In the genomic region with DNA sequence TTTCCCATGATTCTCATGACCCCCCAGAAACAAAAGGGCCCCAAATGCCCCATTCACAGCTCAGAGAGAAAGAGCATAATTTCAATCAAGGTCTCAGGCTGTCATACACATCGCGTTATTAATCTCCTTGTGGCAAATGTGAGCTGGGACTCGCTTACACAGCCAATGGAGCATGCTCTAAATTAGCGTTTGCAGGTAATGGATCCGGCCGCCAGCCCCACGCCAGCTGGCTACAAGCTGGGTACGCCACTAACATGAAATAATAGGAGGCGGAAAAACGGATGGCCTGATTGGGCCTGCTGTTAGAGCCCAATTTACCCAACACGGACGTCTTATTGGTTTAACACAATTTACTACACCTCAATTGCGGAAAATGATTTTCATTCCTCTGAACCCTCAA, we compare ENCODE assay signal across 21 cellular contexts.
DNase-seq lines count a peak whose midpoint lies in the region; ATAC-seq and TF ChIP-seq lines count a peak whose summit lies in the region.
"Had no signal": no experiment of that assay in that cellular context is flagged by ENCODE, and none has a peak within 500 bp of the region (broad histone marks: within the 10 kb centered on the region; RNA-seq: fewer than 3 reads in every experiment).

No MANE protein-coding gene starts in this region.

- H3K4me3 ChIP-seq in SK-N-SH (ENCODE audit: low read depth in 2 of 2, low read length in 1 of 2), result no peak overlapping the region
- H3K4me3 ChIP-seq: GM12878, Peyer's patch had no signal

- no peaks in the 10 kb centered on the region for H3K9me2 ChIP-seq in SK-N-SH

- TF ChIP-seq RAD21 in SK-N-SH (IDR thresholded peaks at IDR 0.05; ENCODE audit: low read length), result no peak

- DNase-seq in SK-N-SH (peak; percentile 36), NCI-H2171 (lab: John Stamatoyannopoulos, UW) (peak; percentile 92), islet precursor cell (peak; percentile 34), retina (peak; percentile 69), glomerular visceral epithelial cell (ENCODE audit: extremely low spot score) (no peak), GOT3 (lab: John Stamatoyannopoulos, UW) (no peak)
- DNase-seq: ACHN, AML-193, DMS 273 treated with DMSO at 0.1 percent for 48 hours, GDM1, HFFc6, NCI-H1092, NCI-H187, NCI-H226, NCI-H526 treated with DMSO at 0.1 percent for 48 hours had no signal

- ATAC-seq in SK-N-SH treated with all-trans-retinoic acid at 6 μM for 48 hours (no peak), HG03039 (IDR thresholded peaks at IDR 0.05; ENCODE audit: unreplicated experiment) (no peak)
- ATAC-seq: GM12878, Right ventricle myocardium inferior, T-cell had no signal

- 90% methylated on average over 13 of the region's 13 CpGs for WGBS in SK-N-SH (ENCODE audit: low lambda C conversion rate)

- no peaks in the 10 kb centered on the region for H4K20me1 ChIP-seq in SK-N-SH (ENCODE audit: insufficient read depth)

- H3K27ac ChIP-seq in SK-N-SH (ENCODE audit: low read depth in 2 of 2, low read length in 1 of 2), result no peak overlapping the region
- H3K27ac ChIP-seq: Peyer's patch had no signal

- H3F3A ChIP-seq in SK-N-SH (replicated peaks; ENCODE audit: insufficient read depth), result no peaks in the 10 kb centered on the region

- no peak for TF ChIP-seq CTCF in SK-N-SH (IDR thresholded peaks at IDR 0.05)

- TF ChIP-seq EP300 in SK-N-SH (IDR thresholded peaks at IDR 0.05; ENCODE audit: borderline replicate concordance in 1 of 2, low read depth in 1 of 2, low read length in 1 of 2), result no peak

- H2AFZ ChIP-seq in SK-N-SH (ENCODE audit: low read depth), result no peak overlapping the region

- no peak overlapping the region for H3K4me2 ChIP-seq in SK-N-SH

- H3K9me3 ChIP-seq in SK-N-SH, result no peaks in the 10 kb centered on the region
- H3K9me3 ChIP-seq: Peyer's patch had no signal

- no peak overlapping the region for H3K9ac ChIP-seq in SK-N-SH

- no peaks in the 10 kb centered on the region for H3K79me2 ChIP-seq in SK-N-SH (ENCODE audit: insufficient read depth)

- H3K4me1 ChIP-seq in SK-N-SH (ENCODE audit: control insufficient read depth in 1 of 2, insufficient read depth in 2 of 2, low read depth in 1 of 2, low read length in 1 of 2), result no peaks in the 10 kb centered on the region
- H3K4me1 ChIP-seq: Peyer's patch had no signal

- POLR2A ChIA-PET in SK-N-SH (lab: Yijun Ruan, JAX), result no interaction called here

- peaks cover 0 to 11% of the 10 kb centered on the region in 2 experiments for H3K36me3 ChIP-seq in SK-N-SH (replicated peaks in 1 of 2; ENCODE audit: control insufficient read depth in 1 of 2, insufficient read depth in 2 of 2, low read length in 1 of 2)

- H3K27me3 ChIP-seq in SK-N-SH (ENCODE audit: insufficient read depth), result no peaks in the 10 kb centered on the region
- H3K27me3 ChIP-seq: Peyer's patch had no signal

- CTCF ChIA-PET in SK-N-SH (lab: Yijun Ruan, JAX), result interaction anchor here (1.0 kb wide), 1 partner anchor 41 kb away, joined by 3 read pairs; no protein-coding TSS in a partner anchor

TF ChIP-seq in SK-N-SH, 30 proteins besides CTCF, POLR2A, EP300 and RAD21 (continues in another document):
- TF ChIP-seq GABPA (IDR thresholded peaks at IDR 0.05; ENCODE audit: low read depth) (no peak), GATA2 (CRISPR knock-in tag; IDR thresholded peaks at IDR 0.05) (no peak), TCF12 (IDR thresholded peaks at IDR 0.05) (no peak), RCOR1 (IDR thresholded peaks at IDR 0.05; ENCODE audit: low read length) (no peak), NFIC (IDR thresholded peaks at IDR 0.05; ENCODE audit: borderline replicate concordance) (no peak), EZH2phosphoT487 (IDR thresholded peaks at IDR 0.05; ENCODE audit: borderline replicate concordance, low read depth) (no peak), FOXM1 (IDR thresholded peaks at IDR 0.05; ENCODE audit: low read depth) (no peak), FOSL2 (IDR thresholded peaks at IDR 0.05; ENCODE audit: borderline replicate concordance, low read depth) (no peak), POLR2AphosphoS5 (IDR thresholded peaks at IDR 0.05; ENCODE audit: low read depth, low read length) (no peak), MXI1 (IDR thresholded peaks at IDR 0.05; ENCODE audit: low read depth, low read length) (no peak), JUND (IDR thresholded peaks at IDR 0.05) (no peak), SIN3A (IDR thresholded peaks at IDR 0.05; ENCODE audit: borderline replicate concordance, low read depth, low read length) (no peak), ELF1 (IDR thresholded peaks at IDR 0.05) (no peak), YY1 (IDR thresholded peaks at IDR 0.05; ENCODE audit: low read depth) (no peak), MEF2A (IDR thresholded peaks at IDR 0.05; ENCODE audit: borderline replicate concordance, low read depth) (no peak)
- TF ChIP-seq, protein P1, sequence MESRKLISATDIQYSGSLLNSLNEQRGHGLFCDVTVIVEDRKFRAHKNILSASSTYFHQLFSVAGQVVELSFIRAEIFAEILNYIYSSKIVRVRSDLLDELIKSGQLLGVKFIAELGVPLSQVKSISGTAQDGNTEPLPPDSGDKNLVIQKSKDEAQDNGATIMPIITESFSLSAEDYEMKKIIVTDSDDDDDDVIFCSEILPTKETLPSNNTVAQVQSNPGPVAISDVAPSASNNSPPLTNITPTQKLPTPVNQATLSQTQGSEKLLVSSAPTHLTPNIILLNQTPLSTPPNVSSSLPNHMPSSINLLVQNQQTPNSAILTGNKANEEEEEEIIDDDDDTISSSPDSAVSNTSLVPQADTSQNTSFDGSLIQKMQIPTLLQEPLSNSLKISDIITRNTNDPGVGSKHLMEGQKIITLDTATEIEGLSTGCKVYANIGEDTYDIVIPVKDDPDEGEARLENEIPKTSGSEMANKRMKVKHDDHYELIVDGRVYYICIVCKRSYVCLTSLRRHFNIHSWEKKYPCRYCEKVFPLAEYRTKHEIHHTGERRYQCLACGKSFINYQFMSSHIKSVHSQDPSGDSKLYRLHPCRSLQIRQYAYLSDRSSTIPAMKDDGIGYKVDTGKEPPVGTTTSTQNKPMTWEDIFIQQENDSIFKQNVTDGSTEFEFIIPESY (IDR thresholded peaks at IDR 0.05; ENCODE audit: borderline replicate concordance, low read depth), result no peak
- TF ChIP-seq, protein P2, sequence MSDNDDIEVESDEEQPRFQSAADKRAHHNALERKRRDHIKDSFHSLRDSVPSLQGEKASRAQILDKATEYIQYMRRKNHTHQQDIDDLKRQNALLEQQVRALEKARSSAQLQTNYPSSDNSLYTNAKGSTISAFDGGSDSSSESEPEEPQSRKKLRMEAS (IDR thresholded peaks at IDR 0.05; ENCODE audit: low read depth), result no peak

TF ChIP-seq in SK-N-SH treated with all-trans-retinoic acid at 6 μM for 48 hours, 23 proteins besides CTCF, POLR2A, EP300 and RAD21 (continues in another document):
- no peak for TF ChIP-seq ARNTL (CRISPR knock-in tag; IDR thresholded peaks at IDR 0.05; ENCODE audit: borderline replicate concordance, low read depth)
- no peak for TF ChIP-seq ESRRG (CRISPR knock-in tag; IDR thresholded peaks at IDR 0.05)
- no peak for TF ChIP-seq PPARA (CRISPR knock-in tag; IDR thresholded peaks at IDR 0.05; ENCODE audit: borderline replicate concordance)
- no peak for TF ChIP-seq OSR1 (CRISPR knock-in tag; IDR thresholded peaks at IDR 0.05)
- no peak for TF ChIP-seq ZFP30 (CRISPR knock-in tag; IDR thresholded peaks at IDR 0.05)
- TF ChIP-seq, protein P3, sequence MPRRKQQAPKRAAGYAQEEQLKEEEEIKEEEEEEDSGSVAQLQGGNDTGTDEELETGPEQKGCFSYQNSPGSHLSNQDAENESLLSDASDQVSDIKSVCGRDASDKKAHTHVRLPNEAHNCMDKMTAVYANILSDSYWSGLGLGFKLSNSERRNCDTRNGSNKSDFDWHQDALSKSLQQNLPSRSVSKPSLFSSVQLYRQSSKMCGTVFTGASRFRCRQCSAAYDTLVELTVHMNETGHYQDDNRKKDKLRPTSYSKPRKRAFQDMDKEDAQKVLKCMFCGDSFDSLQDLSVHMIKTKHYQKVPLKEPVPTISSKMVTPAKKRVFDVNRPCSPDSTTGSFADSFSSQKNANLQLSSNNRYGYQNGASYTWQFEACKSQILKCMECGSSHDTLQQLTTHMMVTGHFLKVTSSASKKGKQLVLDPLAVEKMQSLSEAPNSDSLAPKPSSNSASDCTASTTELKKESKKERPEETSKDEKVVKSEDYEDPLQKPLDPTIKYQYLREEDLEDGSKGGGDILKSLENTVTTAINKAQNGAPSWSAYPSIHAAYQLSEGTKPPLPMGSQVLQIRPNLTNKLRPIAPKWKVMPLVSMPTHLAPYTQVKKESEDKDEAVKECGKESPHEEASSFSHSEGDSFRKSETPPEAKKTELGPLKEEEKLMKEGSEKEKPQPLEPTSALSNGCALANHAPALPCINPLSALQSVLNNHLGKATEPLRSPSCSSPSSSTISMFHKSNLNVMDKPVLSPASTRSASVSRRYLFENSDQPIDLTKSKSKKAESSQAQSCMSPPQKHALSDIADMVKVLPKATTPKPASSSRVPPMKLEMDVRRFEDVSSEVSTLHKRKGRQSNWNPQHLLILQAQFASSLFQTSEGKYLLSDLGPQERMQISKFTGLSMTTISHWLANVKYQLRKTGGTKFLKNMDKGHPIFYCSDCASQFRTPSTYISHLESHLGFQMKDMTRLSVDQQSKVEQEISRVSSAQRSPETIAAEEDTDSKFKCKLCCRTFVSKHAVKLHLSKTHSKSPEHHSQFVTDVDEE (CRISPR knock-in tag; IDR thresholded peaks at IDR 0.05), result no peak
- TF ChIP-seq, protein P4, sequence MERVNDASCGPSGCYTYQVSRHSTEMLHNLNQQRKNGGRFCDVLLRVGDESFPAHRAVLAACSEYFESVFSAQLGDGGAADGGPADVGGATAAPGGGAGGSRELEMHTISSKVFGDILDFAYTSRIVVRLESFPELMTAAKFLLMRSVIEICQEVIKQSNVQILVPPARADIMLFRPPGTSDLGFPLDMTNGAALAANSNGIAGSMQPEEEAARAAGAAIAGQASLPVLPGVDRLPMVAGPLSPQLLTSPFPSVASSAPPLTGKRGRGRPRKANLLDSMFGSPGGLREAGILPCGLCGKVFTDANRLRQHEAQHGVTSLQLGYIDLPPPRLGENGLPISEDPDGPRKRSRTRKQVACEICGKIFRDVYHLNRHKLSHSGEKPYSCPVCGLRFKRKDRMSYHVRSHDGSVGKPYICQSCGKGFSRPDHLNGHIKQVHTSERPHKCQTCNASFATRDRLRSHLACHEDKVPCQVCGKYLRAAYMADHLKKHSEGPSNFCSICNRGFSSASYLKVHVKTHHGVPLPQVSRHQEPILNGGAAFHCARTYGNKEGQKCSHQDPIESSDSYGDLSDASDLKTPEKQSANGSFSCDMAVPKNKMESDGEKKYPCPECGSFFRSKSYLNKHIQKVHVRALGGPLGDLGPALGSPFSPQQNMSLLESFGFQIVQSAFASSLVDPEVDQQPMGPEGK (CRISPR knock-in tag; IDR thresholded peaks at IDR 0.05; ENCODE audit: borderline replicate concordance), result no peak

Comparison
In these comparisons a context has a peak if more than half of its experiments do, and no peak if none do; other contexts are left out.
1. DNase-seq: peak in SK-N-SH (single experiment), NCI-H2171 (single experiment), islet precursor cell (single experiment) and retina (single experiment); none in glomerular visceral epithelial cell (single experiment) and GOT3 (single experiment).